13 cellular contexts compared by ENCODE assay signal in the genomic region with DNA sequence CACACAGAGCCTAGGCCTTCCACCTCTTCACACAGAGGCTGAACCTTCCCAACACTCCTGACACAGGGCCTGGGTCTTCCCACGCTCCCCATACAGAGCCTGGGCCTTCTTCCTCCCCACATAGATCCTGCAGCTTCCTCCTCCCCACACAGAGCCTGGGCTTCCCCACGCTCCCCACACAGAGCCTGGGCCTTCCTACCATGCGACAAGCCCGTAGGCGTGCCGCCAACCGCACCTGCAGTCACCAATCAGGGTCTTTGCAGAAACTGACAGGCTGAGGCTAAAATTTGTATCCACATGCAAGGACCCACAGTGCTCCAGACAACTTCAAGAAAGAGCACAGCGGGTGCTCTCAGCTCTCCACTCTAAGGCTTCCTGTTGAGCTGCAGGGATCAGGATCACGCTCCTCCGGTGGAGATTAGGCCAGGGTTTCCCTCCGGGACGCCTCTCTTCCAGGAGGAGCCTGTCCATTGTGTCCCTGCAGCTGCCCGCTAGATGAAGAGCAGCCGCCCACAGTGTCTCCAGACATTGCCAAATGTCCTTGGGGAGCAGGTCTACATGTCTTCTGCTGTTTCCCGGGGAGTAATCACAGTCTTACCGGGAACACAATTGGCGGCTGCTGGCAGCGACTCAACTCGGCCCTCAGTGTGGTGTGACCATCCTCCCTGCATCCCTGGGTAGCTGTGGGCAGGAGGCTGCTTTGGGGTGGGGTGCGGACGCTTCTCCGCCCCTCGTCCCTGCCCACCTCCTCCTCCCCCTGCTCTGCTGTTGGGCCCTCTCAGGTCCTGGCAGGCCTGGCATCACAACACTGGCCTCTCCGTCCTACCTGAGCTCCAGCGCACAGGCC. TPM values are rescaled to one million over a fixed set of nuclear protein-coding genes. Genes with fewer than 3 reads are reported as not detected.
DNase-seq lines count a peak whose midpoint lies in the region; ATAC-seq and TF ChIP-seq lines count a peak whose summit lies in the region.
"Had no signal": no experiment of that assay in that cellular context is flagged by ENCODE, and none has a peak within 500 bp of the region (broad histone marks: within the 10 kb centered on the region; RNA-seq: fewer than 3 reads in every experiment).

No MANE protein-coding gene starts in this region.

- no peaks in the 10 kb centered on the region for H3K9me3 ChIP-seq in T-helper 17 cell (ENCODE audit: control insufficient read depth, low read length, poor library complexity, severe bottlenecking)
- H3K9me3 ChIP-seq in lower lobe of right lung, result no peaks in the 10 kb centered on the region
- no peaks in the 10 kb centered on the region for H3K9me3 ChIP-seq in testis

- 81 to 82% methylated on average over 14 to 25 of the region's 25 CpGs for WGBS in testis, 2 donors

- no peak for DNase-seq in activated naive CD4-positive, alpha-beta T cell treated with anti-CD3 and anti-CD28 coated beads, Interleukin-2, amount 50 U/mL, for 72 hours (ENCODE audit: low spot score in 2 of 2)
- no peak for DNase-seq in activated naive CD4-positive, alpha-beta T cell treated with anti-CD3 and anti-CD28 coated beads, Interleukin-2, amount 50 U/mL, for 16 hours
- DNase-seq in T-helper 17 cell (no peak), lower lobe of right lung (peak; percentile 55), NCI-H187 (lab: John Stamatoyannopoulos, UW) (no peak), NCI-H526 treated with DMSO at 0.1 percent for 48 hours (lab: John Stamatoyannopoulos, UW) (no peak), testis (no peak)
- DNase-seq: DMS 273 treated with DMSO at 0.1 percent for 48 hours, left colon, NCI-H446, PC-9, substantia nigra had no signal

- H3K4me1 ChIP-seq in lower lobe of right lung (no peaks in the 10 kb centered on the region), testis (no peaks in the 10 kb centered on the region)

- peaks cover 7% of the 10 kb centered on the region for H3K4me1 Mint-ChIP-seq in T-helper 17 cell

- H3K4me3 ChIP-seq in lower lobe of right lung, result no peak overlapping the region
- H3K4me3 ChIP-seq in testis, result no peak overlapping the region
- H3K4me3 ChIP-seq: PC-9 had no signal

- intact Hi-C loops in lower lobe of right lung (cut with DNase I), result no loop called here
- intact Hi-C loops in testis (cut with DNase I; ENCODE audit: low total_unique reads), result no loop called here

- H3K27me3 Mint-ChIP-seq in T-helper 17 cell, result no peaks in the 10 kb centered on the region

- peak overlapping the region; percentile 55 for H3K4me3 Mint-ChIP-seq in T-helper 17 cell

- H3K27me3 ChIP-seq in lower lobe of right lung (ENCODE audit: low read depth) (peaks cover 4% of the 10 kb centered on the region), testis (no peaks in the 10 kb centered on the region)

- peaks cover 0 to 7% of the 10 kb centered on the region in 2 donors for H3K9me3 Mint-ChIP-seq in activated naive CD4-positive, alpha-beta T cell treated with anti-CD3 and anti-CD28 coated beads, Interleukin-2, amount 50 U/mL, for 72 hours

- no peak for TF ChIP-seq POLR2A in testis (IDR thresholded peaks at IDR 0.05)

- H3K27ac ChIP-seq in lower lobe of right lung, result no peak overlapping the region
- peak overlapping the region; percentile 5 for H3K27ac ChIP-seq in temporal lobe (ENCODE audit: low read depth, low read length)
- H3K27ac ChIP-seq in testis, result no peak overlapping the region
- H3K27ac ChIP-seq: PC-9 had no signal

- peak overlapping the region; percentile 24 to 39 for H3K27ac Mint-ChIP-seq in activated naive CD4-positive, alpha-beta T cell treated with anti-CD3 and anti-CD28 coated beads, Interleukin-2, amount 50 U/mL, for 72 hours
- H3K27ac Mint-ChIP-seq in T-helper 17 cell, result peak overlapping the region; percentile 63

- H3K36me3 ChIP-seq in lower lobe of right lung (no peaks in the 10 kb centered on the region), testis (ENCODE audit: low read depth, missing control alignments) (no peaks in the 10 kb centered on the region)

- no peak for ATAC-seq in activated naive CD4-positive, alpha-beta T cell treated with anti-CD3 and anti-CD28 coated beads, Interleukin-2, amount 50 U/mL, for 72 hours
- ATAC-seq in T-helper 17 cell (peak; percentile 75), lower lobe of right lung (peak in 1 of 2 donors; percentile 54)
- ATAC-seq: left colon had no signal

- TF ChIP-seq CTCF in lower lobe of right lung (IDR thresholded peaks at IDR 0.05) (no peak), testis (IDR thresholded peaks at IDR 0.05) (no peak)

- H3K36me3 Mint-ChIP-seq in activated naive CD4-positive, alpha-beta T cell treated with anti-CD3 and anti-CD28 coated beads, Interleukin-2, amount 50 U/mL, for 72 hours, result peaks cover 0 to 4% of the 10 kb centered on the region in 2 donors
- no peaks in the 10 kb centered on the region for H3K36me3 Mint-ChIP-seq in T-helper 17 cell (ENCODE audit: low read depth)

RNA-seq across cellular contexts. Expression of a gene that starts 9.7 kb away (rescaled TPM):
- under 1 TPM in 1 of 2 donors, not detected in 1; 0.45 TPM for total RNA-seq in activated naive CD4-positive, alpha-beta T cell treated with anti-CD3 and anti-CD28 coated beads, Interleukin-2, amount 50 U/mL, for 72 hours
- total RNA-seq in T-helper 17 cell (not detected), lower lobe of right lung (9.0 TPM), temporal lobe (2.0 TPM), testis (10 to 100 TPM; 36.0 to 67.6 TPM)
- polyA plus RNA-seq in testis (ENCODE audit: insufficient read depth, low read depth, low replicate concordance), result 59.0 TPM
- total RNA-seq: PC-9 had no signal
